ENCODE assay signal across 14 cellular contexts in the genomic region with DNA sequence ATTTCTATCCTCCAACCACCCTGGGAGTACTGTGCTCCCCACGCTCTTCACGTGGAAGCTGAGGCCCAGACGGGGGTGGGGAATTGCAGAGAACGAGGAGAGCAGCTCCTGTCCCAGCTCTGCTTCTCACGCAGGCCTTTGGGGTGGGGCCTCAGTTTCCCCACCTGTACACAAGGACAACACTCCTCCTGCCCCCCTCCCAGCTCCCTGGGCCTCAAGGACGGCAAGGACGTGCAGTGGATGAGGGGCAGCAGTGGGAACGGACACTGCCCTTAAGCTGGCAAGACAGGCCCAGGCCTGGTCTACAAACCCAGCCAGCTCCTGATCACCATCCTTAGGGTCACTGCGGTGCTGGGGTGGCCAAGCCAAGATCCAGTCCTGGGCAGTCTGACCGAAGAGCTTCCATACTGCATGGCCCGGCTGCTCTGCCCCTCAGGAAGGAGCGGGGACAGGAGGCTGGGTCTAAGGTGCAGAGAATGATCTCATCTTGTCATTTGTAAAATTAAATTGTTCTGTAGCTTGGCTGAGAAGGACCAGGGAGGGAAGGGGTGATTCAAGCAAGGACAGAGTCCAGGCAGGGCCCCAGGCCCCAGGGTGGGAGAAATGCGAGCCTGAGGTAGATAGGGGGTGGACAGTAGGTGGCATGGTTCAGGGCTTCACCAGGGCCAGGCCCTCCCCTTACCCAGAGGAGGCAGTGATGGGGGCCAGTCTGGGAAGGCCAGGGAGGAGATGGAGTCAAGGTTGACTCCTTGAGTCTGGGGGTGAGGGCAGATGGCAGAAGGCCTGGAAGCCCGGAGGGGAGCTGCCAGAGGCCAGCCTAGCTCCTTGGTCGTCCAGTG. TPM values are rescaled to one million over a fixed set of nuclear protein-coding genes. Genes with fewer than 3 reads are reported as not detected.
DNase-seq lines count a peak whose midpoint lies in the region; ATAC-seq, FAIRE-seq and TF ChIP-seq lines count a peak whose summit lies in the region.
"Had no signal": no experiment of that assay in that cellular context is flagged by ENCODE, and none has a peak within 500 bp of the region (broad histone marks: within the 10 kb centered on the region; RNA-seq: fewer than 3 reads in every experiment).

No MANE protein-coding gene starts in this region.

- H3K4me1 Mint-ChIP-seq in CD4-positive, CD25-positive, alpha-beta regulatory T cell, result peaks cover 0 to 12% (median 1%) of the 10 kb centered on the region in 4 donors
- no peaks in the 10 kb centered on the region for H3K4me1 Mint-ChIP-seq in astrocyte (ENCODE audit: low read depth, unreplicated experiment)
- H3K4me1 Mint-ChIP-seq in natural killer cell treated with Interleukin-12 subunit alpha and Interleukin-12 subunit beta and Interleukin-15 and Interleukin-18, amount 100 ng/mL, for 72 hours (ENCODE audit: low read depth in 2 of 2), result peaks cover 5 to 13% of the 10 kb centered on the region in 2 donors

- 95% methylated on average over 15 of the region's 15 CpGs for WGBS in smooth muscle cell (ENCODE audit: low lambda C conversion rate)

- H3K9me3 ChIP-seq in CD4-positive, CD25-positive, alpha-beta regulatory T cell (ENCODE audit: control insufficient read depth in 2 of 2, low read length in 2 of 2), result no peaks in the 10 kb centered on the region
- H3K9me3 ChIP-seq in DND-41 (ENCODE audit: insufficient read depth, low read length, severe bottlenecking), result no peaks in the 10 kb centered on the region
- no peaks in the 10 kb centered on the region for H3K9me3 ChIP-seq in astrocyte (ENCODE audit: insufficient read depth, low read depth, low read length)
- H3K9me3 ChIP-seq in smooth muscle cell (replicated peaks; ENCODE audit: low read depth), result no peaks in the 10 kb centered on the region

- FAIRE-seq in astrocyte (lab: Jason Lieb, UNC), result no peak

- H2AFZ ChIP-seq in DND-41 (ENCODE audit: low read depth, low read length) (no peak overlapping the region), astrocyte (ENCODE audit: low read depth, low read length) (no peak overlapping the region), smooth muscle cell (ENCODE audit: low read depth) (no peak overlapping the region)

- H3K4me3 ChIP-seq in CD4-positive, CD25-positive, alpha-beta regulatory T cell (ENCODE audit: low read depth, low read length), result no peak overlapping the region
- H3K4me3 ChIP-seq in DND-41 (ENCODE audit: low read depth in 1 of 2, low read length in 2 of 2) (no peak overlapping the region), astrocyte (ENCODE audit: insufficient read depth, low read depth, low read length) (no peak overlapping the region), smooth muscle cell (no peak overlapping the region)

- no peak for DNase-seq in CD4-positive, CD25-positive, alpha-beta regulatory T cell
- DNase-seq in DND-41 (no peak), astrocyte (ENCODE audit: low read depth) (no peak), smooth muscle cell (lab: John Stamatoyannopoulos, UW; ENCODE audit: unreplicated experiment) (no peak), midbrain (lab: John Stamatoyannopoulos, UW) (no peak), putamen (ENCODE audit: low spot score) (no peak)
- DNase-seq in natural killer cell treated with Interleukin-12 subunit alpha and Interleukin-12 subunit beta and Interleukin-15 and Interleukin-18, amount 100 ng/mL, for 72 hours (ENCODE audit: low spot score), result peak; percentile 54
- DNase-seq: brain microvascular endothelial cell, DMS 273 treated with DMSO at 0.1 percent for 48 hours, hippocampal formation, MM.1S, NCI-H2171 had no signal

- H3F3A ChIP-seq in smooth muscle cell (ENCODE audit: low read depth), result no peaks in the 10 kb centered on the region

- no peak overlapping the region for H3K27ac ChIP-seq in CD4-positive, CD25-positive, alpha-beta regulatory T cell (ENCODE audit: insufficient read depth, low read length, poor library complexity, severe bottlenecking)
- H3K27ac ChIP-seq in DND-41 (ENCODE audit: low read length), result no peak overlapping the region
- H3K27ac ChIP-seq in astrocyte (ENCODE audit: low read depth, low read length), result no peak overlapping the region
- H3K27ac ChIP-seq in smooth muscle cell (ENCODE audit: low read depth), result no peak overlapping the region
- H3K27ac ChIP-seq: brain microvascular endothelial cell had no signal

- TF ChIP-seq CTCF in DND-41 (IDR thresholded peaks at IDR 0.05; ENCODE audit: borderline replicate concordance, extremely low read depth, low read length, poor library complexity, severe bottlenecking) (no peak), astrocyte (IDR thresholded peaks at IDR 0.05; ENCODE audit: insufficient read depth, low read depth, low read length) (no peak), smooth muscle cell (IDR thresholded peaks at IDR 0.05; ENCODE audit: borderline replicate concordance, insufficient read depth, poor library complexity, severe bottlenecking) (no peak)

- H4K20me1 ChIP-seq in DND-41 (ENCODE audit: insufficient read depth, low read length) (no peaks in the 10 kb centered on the region), astrocyte (ENCODE audit: insufficient read depth, low read length) (no peaks in the 10 kb centered on the region), smooth muscle cell (ENCODE audit: low read depth) (no peaks in the 10 kb centered on the region)

- peaks cover 9% of the 10 kb centered on the region for H3K4me1 ChIP-seq in CD4-positive, CD25-positive, alpha-beta regulatory T cell (ENCODE audit: control insufficient read depth, insufficient read depth, low read length, poor library complexity, severe bottlenecking)
- H3K4me1 ChIP-seq in DND-41 (ENCODE audit: insufficient read depth, low read length) (peaks cover 17% of the 10 kb centered on the region), astrocyte (ENCODE audit: insufficient read depth, low read length) (peaks cover 17% of the 10 kb centered on the region), smooth muscle cell (ENCODE audit: low read depth) (peaks cover 5% of the 10 kb centered on the region)

- H3K9ac ChIP-seq in DND-41 (ENCODE audit: low read depth, low read length) (0 out of 2 replicates have a peak overlapping the region, but pooled peaks have one; percentile 8), astrocyte (ENCODE audit: low read length) (no peak overlapping the region), smooth muscle cell (ENCODE audit: low read depth) (no peak overlapping the region)

- H3K27me3 Mint-ChIP-seq in CD4-positive, CD25-positive, alpha-beta regulatory T cell, result peaks cover 21% of the 10 kb centered on the region
- peaks cover 23% of the 10 kb centered on the region for H3K27me3 Mint-ChIP-seq in astrocyte (ENCODE audit: low read depth, unreplicated experiment)
- H3K27me3 Mint-ChIP-seq in natural killer cell treated with Interleukin-12 subunit alpha and Interleukin-12 subunit beta and Interleukin-15 and Interleukin-18, amount 100 ng/mL, for 72 hours, result peaks cover 7 to 9% of the 10 kb centered on the region in 2 donors

- H3K36me3 ChIP-seq in CD4-positive, CD25-positive, alpha-beta regulatory T cell (ENCODE audit: control insufficient read depth, insufficient read depth, low read length), result no peaks in the 10 kb centered on the region
- no peaks in the 10 kb centered on the region for H3K36me3 ChIP-seq in DND-41 (ENCODE audit: insufficient read depth, low read length)
- no peaks in the 10 kb centered on the region for H3K36me3 ChIP-seq in astrocyte (ENCODE audit: insufficient read depth, low read length)
- H3K36me3 ChIP-seq in smooth muscle cell (ENCODE audit: low read depth), result no peaks in the 10 kb centered on the region
- H3K36me3 ChIP-seq: brain microvascular endothelial cell had no signal

- peak overlapping the region; percentile 79 to 83 (median 82) for H3K27ac Mint-ChIP-seq in CD4-positive, CD25-positive, alpha-beta regulatory T cell
- peak overlapping the region; percentile 74 for H3K27ac Mint-ChIP-seq in astrocyte (ENCODE audit: unreplicated experiment)
- peak overlapping the region; percentile 39 to 76 for H3K27ac Mint-ChIP-seq in natural killer cell treated with Interleukin-12 subunit alpha and Interleukin-12 subunit beta and Interleukin-15 and Interleukin-18, amount 100 ng/mL, for 72 hours

- H3K4me2 ChIP-seq in DND-41 (ENCODE audit: insufficient read depth, low read length) (no peak overlapping the region), astrocyte (ENCODE audit: low read length) (no peak overlapping the region), smooth muscle cell (no peak overlapping the region)

- no peaks in the 10 kb centered on the region for H3K36me3 Mint-ChIP-seq in CD4-positive, CD25-positive, alpha-beta regulatory T cell
- no peaks in the 10 kb centered on the region for H3K36me3 Mint-ChIP-seq in astrocyte (ENCODE audit: low read depth, unreplicated experiment)
- H3K36me3 Mint-ChIP-seq in natural killer cell treated with Interleukin-12 subunit alpha and Interleukin-12 subunit beta and Interleukin-15 and Interleukin-18, amount 100 ng/mL, for 72 hours, result no peaks in the 10 kb centered on the region

- no peaks in the 10 kb centered on the region for H3K27me3 ChIP-seq in CD4-positive, CD25-positive, alpha-beta regulatory T cell (ENCODE audit: control insufficient read depth, insufficient read depth, low read length)
- H3K27me3 ChIP-seq in DND-41 (ENCODE audit: insufficient read depth, low read length, poor library complexity) (no peaks in the 10 kb centered on the region), astrocyte (ENCODE audit: insufficient read depth, low read length) (no peaks in the 10 kb centered on the region), smooth muscle cell (ENCODE audit: low read depth) (no peaks in the 10 kb centered on the region)
- H3K27me3 ChIP-seq: brain microvascular endothelial cell had no signal

- H3K9me3 Mint-ChIP-seq in CD4-positive, CD25-positive, alpha-beta regulatory T cell, result peaks cover 0 to 5% (median 0%) of the 10 kb centered on the region in 7 donors
- H3K9me3 Mint-ChIP-seq in astrocyte (ENCODE audit: unreplicated experiment), result no peaks in the 10 kb centered on the region
- H3K9me3 Mint-ChIP-seq in natural killer cell treated with Interleukin-12 subunit alpha and Interleukin-12 subunit beta and Interleukin-15 and Interleukin-18, amount 100 ng/mL, for 72 hours, result no peaks in the 10 kb centered on the region

- H3K79me2 ChIP-seq in DND-41 (ENCODE audit: insufficient read depth, low read length) (no peaks in the 10 kb centered on the region), astrocyte (ENCODE audit: insufficient read depth, low read length) (peaks cover 7% of the 10 kb centered on the region), smooth muscle cell (ENCODE audit: low read depth) (no peaks in the 10 kb centered on the region)

- H3K4me3 Mint-ChIP-seq in CD4-positive, CD25-positive, alpha-beta regulatory T cell, result peak overlapping the region; percentile 82 to 95 (median 87)
- peak overlapping the region; percentile 77 for H3K4me3 Mint-ChIP-seq in astrocyte (ENCODE audit: unreplicated experiment)
- H3K4me3 Mint-ChIP-seq in natural killer cell treated with Interleukin-12 subunit alpha and Interleukin-12 subunit beta and Interleukin-15 and Interleukin-18, amount 100 ng/mL, for 72 hours, result peak overlapping the region; percentile 69

- ATAC-seq in CD4-positive, CD25-positive, alpha-beta regulatory T cell (ENCODE audit: low read depth in 2 of 2), result no peak
- ATAC-seq in DND-41 (ENCODE audit: insufficient read depth, low read depth) (no peak), GM21381 (IDR thresholded peaks at IDR 0.05; ENCODE audit: unreplicated experiment) (no peak)
- ATAC-seq in natural killer cell treated with Interleukin-12 subunit alpha and Interleukin-12 subunit beta and Interleukin-15 and Interleukin-18, amount 100 ng/mL, for 72 hours, result no peak

RNA-seq across cellular contexts. Expression of gene CLBA1, which starts 1.3 kb away (rescaled TPM):
- 0.89 TPM for total RNA-seq in CD4-positive, CD25-positive, alpha-beta regulatory T cell
- 1 to 10 TPM in 1 of 4 donors, under 1 TPM in 2, not detected in 1; 0.32 to 1.1 (median 0.95) TPM for polyA plus RNA-seq in CD4-positive, CD25-positive, alpha-beta regulatory T cell
- 6.3 and 7.2 TPM in 2 replicates for total RNA-seq in astrocyte
- total RNA-seq in natural killer cell treated with Interleukin-12 subunit alpha and Interleukin-12 subunit beta and Interleukin-15 and Interleukin-18, amount 100 ng/mL, for 72 hours, result 1 to 10 TPM; 1.2 to 1.5 TPM
- total RNA-seq in smooth muscle cell, result 5.0 and 7.4 TPM in 2 replicates
- 8.1 and 8.7 TPM in 2 replicates for polyA plus RNA-seq in smooth muscle cell

RNA-seq across cellular contexts. Expression of gene AHNAK2, which starts 6.1 kb away (rescaled TPM):
- not detected for total RNA-seq in CD4-positive, CD25-positive, alpha-beta regulatory T cell
- not detected for polyA plus RNA-seq in CD4-positive, CD25-positive, alpha-beta regulatory T cell
- 34.3 and 44.7 TPM in 2 replicates for total RNA-seq in astrocyte
- not detected for total RNA-seq in natural killer cell treated with Interleukin-12 subunit alpha and Interleukin-12 subunit beta and Interleukin-15 and Interleukin-18, amount 100 ng/mL, for 72 hours
- total RNA-seq in smooth muscle cell, result 49.7 and 53.8 TPM in 2 replicates
- 10.3 and 26.8 TPM in 2 replicates for polyA plus RNA-seq in smooth muscle cell

RNA-seq across cellular contexts. Expression of gene CDCA4, which starts 36.6 kb away (rescaled TPM):
- total RNA-seq in CD4-positive, CD25-positive, alpha-beta regulatory T cell, result 16.5 TPM
- 10 to 100 TPM; 12.8 to 16.7 (median 14.9) TPM for polyA plus RNA-seq in CD4-positive, CD25-positive, alpha-beta regulatory T cell
- total RNA-seq in astrocyte (8.7 and 11.3 TPM in 2 replicates), smooth muscle cell (15.1 and 16.4 TPM in 2 replicates)
- total RNA-seq in natural killer cell treated with Interleukin-12 subunit alpha and Interleukin-12 subunit beta and Interleukin-15 and Interleukin-18, amount 100 ng/mL, for 72 hours, result 10 to 100 TPM; 39.9 to 71.5 TPM
- 19.8 and 23.5 TPM in 2 replicates for polyA plus RNA-seq in smooth muscle cell

RNA-seq across cellular contexts. Expression of gene PLD4, which starts 59.6 kb away (rescaled TPM):
- not detected for total RNA-seq in CD4-positive, CD25-positive, alpha-beta regulatory T cell
- under 1 TPM in 2 of 4 donors, not detected in 2; 0.34 to 0.69 TPM for polyA plus RNA-seq in CD4-positive, CD25-positive, alpha-beta regulatory T cell
- total RNA-seq in astrocyte, result 0.14 and 0.60 TPM in 2 replicates
- not detected for total RNA-seq in natural killer cell treated with Interleukin-12 subunit alpha and Interleukin-12 subunit beta and Interleukin-15 and Interleukin-18, amount 100 ng/mL, for 72 hours
- 0.09 TPM in 1 of 2 replicates, not detected in the other for total RNA-seq in smooth muscle cell
- 0.06 and 2.5 TPM in 2 replicates for polyA plus RNA-seq in smooth muscle cell
- total RNA-seq: activated CD8-positive, alpha-beta memory T cell treated with anti-CD3 and anti-CD28 coated beads for 36 hours had no signal

Comparison
In these comparisons a context has a peak if more than half of its experiments do, and no peak if none do; other contexts are left out.
1. RNA of gene AHNAK2, which starts 6.1 kb away (total RNA-seq): 49.7 to 53.8 TPM in smooth muscle cell and 34.3 to 44.7 TPM in astrocyte; not detected in CD4-positive, CD25-positive, alpha-beta regulatory T cell (single experiment) and not detected in natural killer cell treated with Interleukin-12 subunit alpha and Interleukin-12 subunit beta and Interleukin-15 and Interleukin-18, amount 100 ng/mL, for 72 hours; every median in the first group is over 10 times any median in the second.
2. Peak in every context shown above with its lines, with median percentiles within 50 percentile points of each other: H3K27ac Mint-ChIP-seq and H3K4me3 Mint-ChIP-seq.